ENCODE assay signal across 8 cellular contexts in the genomic region with DNA sequence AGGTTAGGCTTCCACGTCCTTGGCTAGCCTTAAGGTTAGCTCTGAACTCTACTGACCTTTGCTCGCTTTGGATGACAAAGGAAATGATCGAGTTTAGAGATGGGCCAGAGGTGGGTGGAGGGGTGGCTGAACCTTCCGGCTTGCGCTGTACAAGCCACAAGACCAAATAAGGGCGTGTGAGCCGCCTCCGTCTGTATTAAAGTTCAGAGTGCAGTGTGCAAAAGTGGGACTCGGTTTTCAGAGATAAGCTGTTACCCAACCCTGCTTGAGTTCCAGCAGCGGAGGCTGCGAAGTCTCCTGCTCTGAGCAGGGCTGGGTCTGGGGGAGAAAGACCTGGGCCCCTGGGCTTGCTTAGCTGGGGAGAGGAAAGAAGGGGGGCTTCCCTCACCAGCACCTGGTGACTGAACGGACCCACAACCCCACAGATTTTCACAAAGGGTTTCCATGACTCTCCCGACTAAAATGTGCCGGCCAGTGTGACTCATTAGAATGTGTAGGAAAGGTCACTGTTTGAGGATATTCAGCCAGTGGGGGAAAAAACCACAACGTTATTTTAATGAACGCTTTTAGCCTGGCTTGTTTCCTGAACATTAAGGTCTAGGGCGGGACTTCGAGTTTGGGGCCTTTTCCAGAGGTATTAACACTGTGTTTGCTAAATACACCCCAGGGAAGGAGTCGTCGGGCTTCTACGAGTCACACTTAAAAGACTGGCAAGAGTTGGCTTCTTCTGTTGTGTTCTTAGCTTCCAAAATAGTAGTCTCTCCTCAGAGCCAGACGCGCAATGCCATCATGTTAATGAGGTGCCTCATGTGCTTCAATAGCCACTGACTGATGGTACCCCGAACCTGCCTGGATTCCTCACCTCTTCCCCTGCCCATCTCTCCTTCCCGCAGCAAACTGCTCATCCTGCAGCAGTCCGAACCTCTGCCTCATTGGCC.
DNase-seq lines count a peak whose midpoint lies in the region; ATAC-seq and TF ChIP-seq lines count a peak whose summit lies in the region.

No MANE protein-coding gene starts in this region.

- TF ChIP-seq POLR2A in adrenal gland (IDR thresholded peaks at IDR 0.05) (peak in 1 of 2 donors; percentile 71), sigmoid colon (IDR thresholded peaks at IDR 0.05) (peak in 1 of 2 donors; percentile 76)

- peak in 1 of 4 donors; percentile 14 for TF ChIP-seq EP300 in sigmoid colon (IDR thresholded peaks at IDR 0.05)

- peak overlapping the region; percentile 50 for H3K4me3 ChIP-seq in AG10803 (ENCODE audit: low read length)
- peak overlapping the region; percentile 38 for H3K4me3 ChIP-seq in SU-DHL-6 (ENCODE audit: insufficient read depth, low read length, poor library complexity, severe bottlenecking)
- peak overlapping the region in 1 of 4 donors; percentile 23 for H3K4me3 ChIP-seq in adrenal gland
- H3K4me3 ChIP-seq in right cardiac atrium (ENCODE audit: low read length): peak overlapping the region; percentile 6
- H3K4me3 ChIP-seq in sigmoid colon: peak overlapping the region in 3 of 4 donors; percentile 1 to 15 (median 8)

- peak; percentile 93 for DNase-seq in AG10803 (ENCODE audit: low read depth)
- DNase-seq in adrenal gland: peak; percentile 80 to 96 (median 96)
- peak; percentile 88 to 92 (median 91) for DNase-seq in right cardiac atrium
- DNase-seq in sigmoid colon: peak; percentile 93
- DNase-seq in NCI-H1694 treated with DMSO at 0.1 percent for 48 hours (lab: John Stamatoyannopoulos, UW): no peak

- TF ChIP-seq CTCF in AG10803 (conservative IDR thresholded peaks at IDR 0.05; ENCODE audit: low read length) (no peak), SU-DHL-6 (IDR thresholded peaks at IDR 0.05; ENCODE audit: insufficient read depth, low read length, poor library complexity, severe bottlenecking) (no peak), adrenal gland (IDR thresholded peaks at IDR 0.05) (peak in 2 of 6 experiments; percentile 2 to 20), sigmoid colon (IDR thresholded peaks at IDR 0.05) (no peak)

- peaks cover 25 to 30% of the 10 kb centered on the region in 2 donors for H3K4me1 ChIP-seq in adrenal gland (replicated peaks in 1 of 2)
- peaks cover 12% of the 10 kb centered on the region for H3K4me1 ChIP-seq in right cardiac atrium (ENCODE audit: control insufficient read depth, insufficient read depth, low read length)
- peaks cover 0 to 33% (median 30%) of the 10 kb centered on the region in 4 donors for H3K4me1 ChIP-seq in sigmoid colon

- ATAC-seq in GM19324 (IDR thresholded peaks at IDR 0.05; ENCODE audit: low FRiP score, unreplicated experiment) (peak; percentile 84), HG03442 (IDR thresholded peaks at IDR 0.05; ENCODE audit: unreplicated experiment) (peak; percentile 86), right cardiac atrium (peak; percentile 97)

- H3K27ac ChIP-seq in SU-DHL-6 (ENCODE audit: low read depth, low read length): peak overlapping the region; percentile 94
- H3K27ac ChIP-seq in adrenal gland: peak overlapping the region; percentile 86 to 98 (median 96)
- peak overlapping the region; percentile 91 for H3K27ac ChIP-seq in right cardiac atrium (ENCODE audit: low read length)
- peak overlapping the region; percentile 78 to 88 (median 88) for H3K27ac ChIP-seq in sigmoid colon

- H3K9ac ChIP-seq in SU-DHL-6 (ENCODE audit: low read length): peak overlapping the region; percentile 59

- H3K27me3 ChIP-seq in SU-DHL-6 (ENCODE audit: low read length) (no peaks in the 10 kb centered on the region), adrenal gland (no peaks in the 10 kb centered on the region), right cardiac atrium (ENCODE audit: control insufficient read depth, insufficient read depth) (no peaks in the 10 kb centered on the region), sigmoid colon (no peaks in the 10 kb centered on the region)

- H3K9me3 ChIP-seq in SU-DHL-6 (ENCODE audit: insufficient read depth, low read length) (no peaks in the 10 kb centered on the region), adrenal gland (replicated peaks in 1 of 3) (no peaks in the 10 kb centered on the region), right cardiac atrium (ENCODE audit: control insufficient read depth, low read length) (no peaks in the 10 kb centered on the region), sigmoid colon (no peaks in the 10 kb centered on the region)

- no peaks in the 10 kb centered on the region for H3K9me2 ChIP-seq in SU-DHL-6 (replicated peaks; ENCODE audit: insufficient read depth, low read length)

- intact Hi-C loops in adrenal gland (cut with DNase I): no loop called here
- intact Hi-C loops in right cardiac atrium (cut with DNase I): no loop called here
- intact Hi-C loops in sigmoid colon (cut with DNase I): loop anchor here (5.0 kb wide), 1 partner anchor 66 kb away; a partner anchor contains a TSS

- H4K20me1 ChIP-seq in SU-DHL-6 (ENCODE audit: low read depth, low read length): no peaks in the 10 kb centered on the region

- no peaks in the 10 kb centered on the region for H3K36me3 ChIP-seq in SU-DHL-6 (ENCODE audit: low read length)
- no peaks in the 10 kb centered on the region for H3K36me3 ChIP-seq in adrenal gland (replicated peaks in 1 of 2)
- H3K36me3 ChIP-seq in sigmoid colon: no peaks in the 10 kb centered on the region

- H3F3A ChIP-seq in SU-DHL-6 (ENCODE audit: insufficient read depth): peaks cover 34% of the 10 kb centered on the region

- H2AFZ ChIP-seq in SU-DHL-6 (ENCODE audit: low read depth, low read length, severe bottlenecking): peak overlapping the region; percentile 84

- H3K79me2 ChIP-seq in SU-DHL-6 (ENCODE audit: insufficient read depth, low read length): no peaks in the 10 kb centered on the region

- WGBS in adrenal gland, 4 donors: 10 to 18% (median 13%) methylated on average over 22 to 26 of the region's 26 CpGs
- 11% methylated on average over 26 of the region's 26 CpGs for WGBS in right cardiac atrium
- 13 to 14% methylated on average over 26 of the region's 26 CpGs for WGBS in sigmoid colon, 2 donors

- H3K4me2 ChIP-seq in SU-DHL-6 (ENCODE audit: low read depth, low read length, poor library complexity, severe bottlenecking): peak overlapping the region; percentile 80
